In genomic region chr1:157040802-157041201, GRCh38 we compare ENCODE assay signal across 18 cellular contexts. TPM values are rescaled to one million over a fixed set of nuclear protein-coding genes. Genes with fewer than 3 reads are reported as not detected.
A peak's percentile ranks its signal among the peaks of the same experiment; 100 is the strongest.
DNase-seq lines count a peak whose midpoint lies in the region; ATAC-seq and TF ChIP-seq lines count a peak whose summit lies in the region.
"Had no signal": no experiment of that assay in that cellular context is flagged by ENCODE, and none has a peak within 500 bp of the region (broad histone marks: within the 10 kb centered on the region; RNA-seq: fewer than 3 reads in every experiment).

No MANE protein-coding gene starts in this region.

- H3K4me3 ChIP-seq in PC-3 (ENCODE audit: low read length), result no peak overlapping the region
- H3K4me3 ChIP-seq in endodermal cell (ENCODE audit: low read length), result peak overlapping the region; percentile 98
- H3K4me3 ChIP-seq in WERI-Rb-1 (ENCODE audit: low read depth, low read length), result no peak overlapping the region
- no peak overlapping the region for H3K4me3 ChIP-seq in PC-9
- H3K4me3 ChIP-seq: right atrium auricular region had no signal

- H3K9me2 ChIP-seq in PC-3 (replicated peaks; ENCODE audit: low read length) (no peaks in the 10 kb centered on the region), PC-9 (ENCODE audit: insufficient read depth) (no peaks in the 10 kb centered on the region)

- peaks cover 43% of the 10 kb centered on the region for H3K4me1 Mint-ChIP-seq in endodermal cell

- H3K4me3 Mint-ChIP-seq in endodermal cell, result no peak overlapping the region
- H3K4me3 Mint-ChIP-seq: CD8-positive, alpha-beta memory T cell; natural killer cell treated with Interleukin-12 subunit alpha and Interleukin-12 subunit beta and Interleukin-15 and Interleukin-18, amount 100 ng/mL, for 72 hours had no signal

- peaks cover 81% of the 10 kb centered on the region for H3K79me2 ChIP-seq in PC-3 (ENCODE audit: low read length)
- peaks cover 79% of the 10 kb centered on the region for H3K79me2 ChIP-seq in PC-9 (ENCODE audit: low read depth)

- TF ChIP-seq CTCF in PC-3 (conservative IDR thresholded peaks at IDR 0.05; ENCODE audit: low read depth, low read length) (no peak), endodermal cell (conservative IDR thresholded peaks at IDR 0.05) (no peak), WERI-Rb-1 (IDR thresholded peaks at IDR 0.05; ENCODE audit: low read depth, low read length) (no peak), GM10248 (IDR thresholded peaks at IDR 0.05; ENCODE audit: control extremely low read depth, extremely low read depth, low read depth, missing control alignments) (no peak), PC-9 (conservative IDR thresholded peaks at IDR 0.05) (no peak)

- H3F3A ChIP-seq in PC-3 (ENCODE audit: low read length, unreplicated experiment) (no peaks in the 10 kb centered on the region), PC-9 (ENCODE audit: insufficient read depth, low read depth) (0 out of 2 replicates have a peak, but pooled peaks cover 2% of the 10 kb centered on the region)

- peaks cover 4% of the 10 kb centered on the region; the same call in 1 of the 2 replicates for H4K20me1 ChIP-seq in PC-3 (ENCODE audit: low read length)
- no peaks in the 10 kb centered on the region; the same call in 1 of the 2 replicates for H4K20me1 ChIP-seq in PC-9 (ENCODE audit: insufficient read depth)

- no peaks in the 10 kb centered on the region for H3K27me3 ChIP-seq in PC-3 (ENCODE audit: low read length)
- H3K27me3 ChIP-seq in endodermal cell (ENCODE audit: control insufficient read depth, insufficient read depth, low read length, poor library complexity, severe bottlenecking), result no peaks in the 10 kb centered on the region
- no peaks in the 10 kb centered on the region for H3K27me3 ChIP-seq in WERI-Rb-1 (ENCODE audit: insufficient read depth, low read depth, severe bottlenecking)
- H3K27me3 ChIP-seq in PC-9 (ENCODE audit: insufficient read depth, low read depth), result no peaks in the 10 kb centered on the region
- H3K27me3 ChIP-seq: right atrium auricular region had no signal

- H3K27ac ChIP-seq in PC-3 (ENCODE audit: low read length) (no peak overlapping the region), endodermal cell (ENCODE audit: low read depth, low read length) (no peak overlapping the region), WERI-Rb-1 (no peak overlapping the region), PC-9 (no peak overlapping the region)
- H3K27ac ChIP-seq: right atrium auricular region had no signal

- no peaks in the 10 kb centered on the region for H3K27me3 Mint-ChIP-seq in endodermal cell (ENCODE audit: insufficient read depth)

- intact Hi-C loops in PC-3 (cut with micrococcal nuclease), result no loop called here
- intact Hi-C loops in PC-9 (cut with micrococcal nuclease; ENCODE audit: unreplicated experiment), result loop anchor here (10.0 kb wide), 1 partner anchor 76 kb away; no protein-coding TSS in a partner anchor

- no TSS peak for BruUV-seq in PC-3 (replicated peaks; lab: Mats Ljungman, UMichigan)
- BruUV-seq in PC-9 (replicated peaks; lab: Mats Ljungman, UMichigan), result no TSS peak

- DNase-seq in ELR (ENCODE audit: low read depth) (peak; percentile 63), PC-3 (peak; percentile 37), endodermal cell (no peak), non-pigmented ciliary epithelial cell (ENCODE audit: low read depth) (peak; percentile 55), WERI-Rb-1 (no peak), T-helper 1 cell (no peak), GM10248 (ENCODE audit: extremely low spot score) (no peak), PC-9 (no peak)
- DNase-seq: activated naive CD4-positive, alpha-beta T cell treated with Interleukin-2 at 50 U/mL for 16 hours; CD8-positive, alpha-beta memory T cell; central memory CD4-positive, alpha-beta T cell; NCI-H2029 treated with DMSO at 0.1 percent for 48 hours; NCI-H748 treated with DMSO at 0.1 percent for 48 hours; SHP77 treated with DMSO at 0.1 percent for 48 hours had no signal

- H3K9me3 Mint-ChIP-seq in endodermal cell, result no peaks in the 10 kb centered on the region
- H3K9me3 Mint-ChIP-seq: CD8-positive, alpha-beta memory T cell; natural killer cell treated with Interleukin-12 subunit alpha and Interleukin-12 subunit beta and Interleukin-15 and Interleukin-18, amount 100 ng/mL, for 72 hours had no signal

- H2AFZ ChIP-seq in PC-3 (ENCODE audit: low read length) (no peak overlapping the region), PC-9 (no peak overlapping the region)

- H3K4me2 ChIP-seq in PC-3 (ENCODE audit: low read length), result peak overlapping the region; percentile 94; the same call in 1 of the 2 replicates
- H3K4me2 ChIP-seq in PC-9, result no peak overlapping the region

- peaks cover 3% of the 10 kb centered on the region for H3K36me3 Mint-ChIP-seq in endodermal cell (ENCODE audit: low read depth)
- H3K36me3 Mint-ChIP-seq: CD8-positive, alpha-beta memory T cell; natural killer cell treated with Interleukin-12 subunit alpha and Interleukin-12 subunit beta and Interleukin-15 and Interleukin-18, amount 100 ng/mL, for 72 hours had no signal

- H3K27ac Mint-ChIP-seq in endodermal cell, result no peak overlapping the region
- H3K27ac Mint-ChIP-seq: CD8-positive, alpha-beta memory T cell; natural killer cell treated with Interleukin-12 subunit alpha and Interleukin-12 subunit beta and Interleukin-15 and Interleukin-18, amount 100 ng/mL, for 72 hours had no signal

- POLR2A ChIA-PET in PC-3 (lab: Charles Lee; ENCODE audit: unreplicated experiment), result interaction anchor here (0.6 kb wide), 1 partner anchor 45 kb away, joined by 3 read pairs; no protein-coding TSS in a partner anchor
- POLR2A ChIA-PET in GM10248 (lab: Yijun Ruan, JAX), result no interaction called here
- POLR2A ChIA-PET in PC-9 (lab: Charles Lee; ENCODE audit: unreplicated experiment), result interaction anchor here (0.7 kb wide), 1 partner anchor 364 kb away, joined by 8 read pairs; no protein-coding TSS in a partner anchor

- H3K9ac ChIP-seq in PC-3 (ENCODE audit: low read length) (no peak overlapping the region), endodermal cell (ENCODE audit: extremely low read depth, low read length, poor library complexity, severe bottlenecking) (no peak overlapping the region)

- H3K36me3 ChIP-seq in PC-3 (ENCODE audit: low read depth, low read length), result no peaks in the 10 kb centered on the region; the same call in 1 of the 2 replicates
- H3K36me3 ChIP-seq in endodermal cell (ENCODE audit: control insufficient read depth, insufficient read depth, low read length), result peaks cover 4% of the 10 kb centered on the region
- peaks cover 19% of the 10 kb centered on the region for H3K36me3 ChIP-seq in WERI-Rb-1
- H3K36me3 ChIP-seq in PC-9 (ENCODE audit: low read depth), result peaks cover 6% of the 10 kb centered on the region; the same call in 1 of the 2 replicates
- H3K36me3 ChIP-seq: right atrium auricular region had no signal

- CTCF ChIA-PET in PC-3 (lab: Charles Lee) (no interaction called here), GM10248 (lab: Yijun Ruan, JAX) (interaction anchor here (1.2 kb wide), 1 partner anchor 62 kb away, joined by 3 read pairs; no protein-coding TSS in a partner anchor), PC-9 (lab: Charles Lee) (no interaction called here)

- H3K4me1 ChIP-seq in PC-3 (ENCODE audit: insufficient read depth, low read length) (peaks cover 41% of the 10 kb centered on the region), endodermal cell (ENCODE audit: control insufficient read depth, insufficient read depth, low read length) (peaks cover 14% of the 10 kb centered on the region), PC-9 (replicated peaks; ENCODE audit: insufficient read depth) (peaks cover 37% of the 10 kb centered on the region)

- no peak for ATAC-seq in PC-3
- ATAC-seq: natural killer cell treated with Interleukin-12 subunit alpha and Interleukin-12 subunit beta and Interleukin-15 and Interleukin-18, amount 100 ng/mL, for 72 hours had no signal

- whole genome bisulfite sequencing in endodermal cell (ENCODE audit: insufficient coverage in 1 of 2, insufficient read length in 1 of 2), 2 experiments, result 100% methylated on average over 1 of the region's 1 CpG; no CpG with 5 or more reads in 1 of the 2 experiments

- no peaks in the 10 kb centered on the region for H3K9me3 ChIP-seq in PC-3 (ENCODE audit: low read length)
- H3K9me3 ChIP-seq in endodermal cell (ENCODE audit: control insufficient read depth, low read length), result no peaks in the 10 kb centered on the region
- H3K9me3 ChIP-seq in WERI-Rb-1 (ENCODE audit: severe bottlenecking), result no peaks in the 10 kb centered on the region
- no peaks in the 10 kb centered on the region for H3K9me3 ChIP-seq in PC-9 (ENCODE audit: insufficient read depth, low read depth)
- H3K9me3 ChIP-seq: right atrium auricular region had no signal

RNA-seq across cellular contexts. Expression of gene ARHGEF11, which starts 4.7 kb away (rescaled TPM):
- 31.1 and 43.9 TPM in 2 replicates for total RNA-seq in PC-3 (2014; rRNA removed)
- 10 to 100 TPM; 54.2 to 56.5 TPM for total RNA-seq in endodermal cell
- 34.2 TPM for polyA plus RNA-seq in endodermal cell (2013, experiment 1 of 2)
- polyA plus RNA-seq in endodermal cell (2013, experiment 2 of 2), result 31.3 TPM
- total RNA-seq in PC-9 (2021), result 25.2 and 31.5 TPM in 2 replicates

RNA-seq across cellular contexts. Expression of gene ETV3L, which starts 58.8 kb away (rescaled TPM):
- total RNA-seq in PC-3 (2014; rRNA removed), result not detected in 2 replicates
- total RNA-seq in endodermal cell, result under 1 TPM in 1 of 2 donors, not detected in 1; 0.26 TPM
- 0.36 TPM for polyA plus RNA-seq in endodermal cell (2013, experiment 1 of 2)
- polyA plus RNA-seq in endodermal cell (2013, experiment 2 of 2), result 0.12 TPM
- not detected in 2 replicates for total RNA-seq in PC-9 (2021)
- total RNA-seq: CD8-positive, alpha-beta memory T cell; epithelial cell of proximal tubule; liver; right atrium auricular region had no signal
- polyA plus RNA-seq: CD8-positive, alpha-beta memory T cell; liver had no signal

Comparison
In these comparisons a context has a peak if more than half of its experiments do, and no peak if none do; other contexts are left out.
1. DNase-seq: peak in ELR (single experiment), PC-3 (single experiment) and non-pigmented ciliary epithelial cell (single experiment); none in endodermal cell (single experiment), WERI-Rb-1 (single experiment), T-helper 1 cell (0 of 5), GM10248 (single experiment) and PC-9 (0 of 2).